In genomic region chr4:77078401-77078800, GRCh38 we compare ENCODE assay signal across 29 cellular contexts.
"Had no signal": no experiment of that assay in that cellular context is flagged by ENCODE, and none has a peak within 500 bp of the region (broad histone marks: within the 10 kb centered on the region; RNA-seq: fewer than 3 reads in every experiment).

No MANE protein-coding gene starts in this region.

- ATAC-seq: activated T-cell treated with anti-CD3 and anti-CD28 coated beads, Interleukin-2, amount 50 U/mL, for 4 hours; SK-N-SH treated with all-trans-retinoic acid at 6 μM for 48 hours; WTC11 had no signal

- H3K27ac Mint-ChIP-seq: activated CD4-positive, alpha-beta memory T cell treated with anti-CD3 and anti-CD28 coated beads for 36 hours; activated CD4-positive, alpha-beta T cell treated with anti-CD3 and anti-CD28 coated beads, Interleukin-2, amount 10 ng/mL, durations not matched to agents 7 days and 5 days; T-helper 2 cell treated with Interferon-gamma antibody and Interleukin-4, amounts not matched to agents 5 μg/mL and 100 μg/mL, for 36 hours; WTC11 had no signal

- H3K9me3 Mint-ChIP-seq: activated CD4-positive, alpha-beta memory T cell treated with anti-CD3 and anti-CD28 coated beads for 36 hours; activated CD4-positive, alpha-beta T cell treated with anti-CD3 and anti-CD28 coated beads, Interleukin-2, amount 10 ng/mL, durations not matched to agents 7 days and 5 days; activated naive CD4-positive, alpha-beta T cell treated with anti-CD3 and anti-CD28 coated beads for 36 hours; activated naive CD8-positive, alpha-beta T cell treated with anti-CD3 and anti-CD28 coated beads, Interleukin-2, amount 10 ng/mL, durations not matched to agents 7 days and 5 days; activated T-cell treated with anti-CD3 and anti-CD28 coated beads, Interleukin-2, amount 50 U/mL, for 4 hours; T-helper 2 cell treated with Interferon-gamma antibody and Interleukin-4, amounts not matched to agents 5 μg/mL and 100 μg/mL, for 36 hours; WTC11 had no signal

- FAIRE-seq: bronchial epithelial cell had no signal

- H3K36me3 Mint-ChIP-seq: WTC11 had no signal

- DNase-seq: activated CD4-positive, alpha-beta memory T cell treated with anti-CD3 and anti-CD28 coated beads for 36 hours; activated CD4-positive, alpha-beta T cell treated with anti-CD3 and anti-CD28 coated beads, Interleukin-2, amount 10 ng/mL, durations not matched to agents 7 days and 5 days; activated CD4-positive, CD25-positive, alpha-beta regulatory T cell treated with anti-CD3 and anti-CD28 coated beads, Interleukin-2, amount 50 U/mL, for 72 hours; activated CD8-positive, alpha-beta memory T cell treated with anti-CD3 and anti-CD28 coated beads for 24 hours; activated gamma-delta T cell; activated naive CD4-positive, alpha-beta T cell treated with anti-CD3 and anti-CD28 coated beads for 36 hours; activated naive CD8-positive, alpha-beta T cell treated with anti-CD3 and anti-CD28 coated beads, Interleukin-2, amount 10 ng/mL, durations not matched to agents 7 days and 5 days; activated T-cell treated with anti-CD3 and anti-CD28 coated beads, Interleukin-2, amount 50 U/mL, for 4 hours; aorta; central memory CD4-positive, alpha-beta T cell; KG1; MG63; MV-4-11; NCI-H1092 treated with DMSO at 0.1 percent for 48 hours; NCI-H1417 treated with DMSO at 0.1 percent for 48 hours; NCI-H1694 treated with DMSO at 0.1 percent for 48 hours; NCI-H2029 treated with DMSO at 0.1 percent for 48 hours; NCI-H345; NCI-H510A; NK-92 treated with Interleukin-12 subunit alpha and Interleukin-12 subunit beta, amount 100 ng/mL, for 24 hours; Peyer's patch; Right ventricle myocardium superior; SW 1271 had no signal

- H3K27me3 ChIP-seq: MG63, Peyer's patch, SJSA1 had no signal

- H3K27me3 Mint-ChIP-seq: activated CD4-positive, alpha-beta memory T cell treated with anti-CD3 and anti-CD28 coated beads for 36 hours; activated CD4-positive, alpha-beta T cell treated with anti-CD3 and anti-CD28 coated beads, Interleukin-2, amount 10 ng/mL, durations not matched to agents 7 days and 5 days; activated naive CD8-positive, alpha-beta T cell treated with anti-CD3 and anti-CD28 coated beads, Interleukin-2, amount 10 ng/mL, durations not matched to agents 7 days and 5 days had no signal

- H3K9me3 ChIP-seq: MG63, Peyer's patch, SJSA1 had no signal

- H3K4me3 ChIP-seq: MG63, Peyer's patch, SJSA1 had no signal

- H3K36me3 ChIP-seq: MG63, Peyer's patch had no signal

- H3K27ac ChIP-seq: Peyer's patch, RWPE1, SJSA1 had no signal

- H3K4me3 Mint-ChIP-seq: activated naive CD4-positive, alpha-beta T cell treated with anti-CD3 and anti-CD28 coated beads for 36 hours; activated naive CD8-positive, alpha-beta T cell treated with anti-CD3 and anti-CD28 coated beads, Interleukin-2, amount 10 ng/mL, durations not matched to agents 7 days and 5 days; WTC11 had no signal
